ENCODE assay signal across 8 cellular contexts in genomic region chr13:19596086-19596485, GRCh38.
"Had no signal": no experiment of that assay in that cellular context is flagged by ENCODE, and none has a peak within 500 bp of the region (broad histone marks: within the 10 kb centered on the region; RNA-seq: fewer than 3 reads in every experiment).

No MANE protein-coding gene starts in this region.

- FAIRE-seq: G401.6, GM12878, GM12891, GM12892, GM18507, GM19239 had no signal

- ATAC-seq: GM12878 had no signal

- DNase-seq: GDM1, GF-D8 had no signal

- H3K4me3 ChIP-seq: GM12878 had no signal
